In the genomic region with DNA sequence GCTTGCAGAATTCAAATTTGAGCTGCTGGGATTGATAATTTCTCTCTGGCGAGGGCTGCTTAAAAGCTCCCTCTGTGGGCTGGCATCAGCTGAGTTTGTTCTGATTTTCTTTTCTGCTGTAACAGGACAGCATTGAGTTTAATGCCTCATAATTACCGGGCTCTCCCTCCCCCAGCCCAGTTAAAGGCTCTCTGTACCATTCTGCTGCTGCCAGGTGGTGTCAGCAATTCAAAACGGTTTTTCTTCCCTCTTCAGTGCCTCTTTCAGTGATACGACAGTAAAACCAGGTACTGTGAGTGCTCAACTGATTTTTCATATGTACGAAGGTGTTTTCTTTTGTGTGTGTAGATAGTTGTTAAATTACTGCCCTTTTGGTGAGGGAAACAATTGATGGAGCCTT, we compare ENCODE assay signal across 16 cellular contexts.
"Had no signal": no experiment of that assay in that cellular context is flagged by ENCODE, and none has a peak within 500 bp of the region (broad histone marks: within the 10 kb centered on the region; RNA-seq: fewer than 3 reads in every experiment).

No MANE protein-coding gene starts in this region.

- H3K4me1 Mint-ChIP-seq: neural progenitor cell had no signal

- H3K27me3 Mint-ChIP-seq: progenitor cell of endocrine pancreas had no signal

- H3K27ac Mint-ChIP-seq: activated naive CD4-positive, alpha-beta T cell treated with anti-CD3 and anti-CD28 coated beads, Interleukin-2, amount 50 U/mL, for 72 hours; neural progenitor cell; progenitor cell of endocrine pancreas had no signal

- H3K9me3 Mint-ChIP-seq: neural progenitor cell had no signal

- H3K36me3 Mint-ChIP-seq: neural progenitor cell had no signal

- H3K4me3 Mint-ChIP-seq: neural progenitor cell had no signal

- DNase-seq: activated CD4-positive, alpha-beta T cell treated with anti-CD3 and anti-CD28 coated beads, Interleukin-2, amount 50 U/mL, for 4 hours; activated gamma-delta T cell treated with Interleukin-2 at 50 U/mL for 16 hours; adrenal gland; effector CD4-positive, alpha-beta T cell; head of caudate nucleus; kidney; left ventricle myocardium inferior; mammary epithelial cell; stimulated activated CD4-positive, alpha-beta T cell treated with anti-CD3 and anti-CD28 coated beads, Interleukin-12 subunit alpha, Interleukin-12 subunit beta, amount 100 ng/mL, for 4 hours; stimulated activated CD4-positive, alpha-beta T cell treated with anti-CD3 and anti-CD28 coated beads, Interleukin-1b, Interleukin-23, amount 100 ng/mL, for 48 hours; stimulated activated CD8-positive, alpha-beta memory T cell treated with anti-CD3 and anti-CD28 coated beads, Interleukin-4, amount 100 ng/mL, for 48 hours; stimulated activated naive CD4-positive, alpha-beta T cell; thyroid gland had no signal
